In genomic region chr13:40084934-40085333, GRCh38 we compare ENCODE assay signal across 25 cellular contexts.
"Had no signal": no experiment of that assay in that cellular context is flagged by ENCODE, and none has a peak within 500 bp of the region (broad histone marks: within the 10 kb centered on the region; RNA-seq: fewer than 3 reads in every experiment).

No MANE protein-coding gene starts in this region.

- H3K27ac Mint-ChIP-seq: immature natural killer cell, mesothelial cell of epicardium had no signal

- H3K9me3 Mint-ChIP-seq: naive B cell had no signal

- H3K4me3 ChIP-seq: coronary artery, dorsolateral prefrontal cortex, esophagus muscularis mucosa, gastroesophageal sphincter, heart left ventricle, hepatocyte, left ventricle myocardium inferior, lower lobe of right lung, mucosa of descending colon had no signal

- H3K36me3 ChIP-seq: esophagus muscularis mucosa, gastroesophageal sphincter, heart left ventricle, left ventricle myocardium inferior, lower lobe of right lung had no signal

- H3K4me3 Mint-ChIP-seq: immature natural killer cell, mesothelial cell of epicardium, naive B cell had no signal

- H3K27ac ChIP-seq: coronary artery, dorsolateral prefrontal cortex, epithelial cell of prostate, esophagus muscularis mucosa, gastroesophageal sphincter, heart left ventricle, hepatocyte, left ventricle myocardium inferior, lower lobe of right lung had no signal

- H2AFZ ChIP-seq: hepatocyte had no signal

- H3K4me1 Mint-ChIP-seq: immature natural killer cell had no signal

- FAIRE-seq: colon, frontal cortex, keratinocyte had no signal

- ATAC-seq: foreskin keratinocyte, gastroesophageal sphincter, heart left ventricle, left lobe of liver, lower lobe of right lung had no signal

- H3K27me3 ChIP-seq: dorsolateral prefrontal cortex, esophagus muscularis mucosa, foreskin keratinocyte, gastroesophageal sphincter, heart left ventricle, hepatocyte had no signal

- H3K36me3 Mint-ChIP-seq: immature natural killer cell, mesothelial cell of epicardium, naive B cell had no signal

- DNase-seq: dermis blood vessel endothelial cell; dorsolateral prefrontal cortex; effector CD4-positive, alpha-beta T cell; effector memory CD4-positive, alpha-beta T cell; erythroblast; heart left ventricle; hypothalamus; immature natural killer cell; left colon; left ventricle myocardium inferior; lower lobe of right lung; mesenchymal stem cell; mucosa of descending colon; naive B cell had no signal

- H3K79me2 ChIP-seq: hepatocyte had no signal

- H3K4me1 ChIP-seq: left ventricle myocardium inferior, lower lobe of right lung had no signal

- H3K9me3 ChIP-seq: esophagus muscularis mucosa, gastroesophageal sphincter, heart left ventricle, lower lobe of right lung, mucosa of descending colon had no signal

- H3K4me2 ChIP-seq: hepatocyte had no signal
